ENCODE assay signal across 8 cellular contexts in genomic region chr14:101843665-101844064, GRCh38.
DNase-seq lines count a peak whose midpoint lies in the region; ATAC-seq lines count a peak whose summit lies in the region.

No MANE protein-coding gene starts in this region.

- H3K4me3 Mint-ChIP-seq in dendritic cell treated with granulocyte-macrophage colony-stimulating factor and Interleukin-4, amounts not matched to agents 40 ng/mL and 50 ng/mL, for 4 days = no peak overlapping the region

- H3K27me3 Mint-ChIP-seq in dendritic cell treated with granulocyte-macrophage colony-stimulating factor and Interleukin-4, amounts not matched to agents 40 ng/mL and 50 ng/mL, for 4 days = no peaks in the 10 kb centered on the region

- H3K36me3 Mint-ChIP-seq in dendritic cell treated with granulocyte-macrophage colony-stimulating factor and Interleukin-4, amounts not matched to agents 40 ng/mL and 50 ng/mL, for 4 days (ENCODE audit: low read depth) = peaks cover 64% of the 10 kb centered on the region

- DNase-seq in SK-MEL-5 (ENCODE audit: low read depth, low spot score) = peak; percentile 65
- peak; percentile 34 to 40 for DNase-seq in stimulated activated CD4-positive, alpha-beta T cell treated with anti-CD3 and anti-CD28 coated beads, Interleukin-15, amount 100 ng/mL, for 48 hours (ENCODE audit: low read depth in 2 of 2)
- no peak for DNase-seq in HT-29 (ENCODE audit: low spot score)
- DNase-seq in NCI-H510A treated with DMSO at 0.1 percent for 48 hours (lab: John Stamatoyannopoulos, UW) = no peak
- no peak for DNase-seq in SHP77 (lab: John Stamatoyannopoulos, UW)

- peaks cover 45% of the 10 kb centered on the region for H3K4me1 Mint-ChIP-seq in dendritic cell treated with granulocyte-macrophage colony-stimulating factor and Interleukin-4, amounts not matched to agents 40 ng/mL and 50 ng/mL, for 4 days (ENCODE audit: low read depth)

- in situ Hi-C loops in SK-MEL-5 (cut with HindIII; ENCODE audit: low pct_unique_long_range_greater_than_20kb, low sequenced_read_pairs) = no loop called here

- peak; percentile 57 for ATAC-seq in GM18517 (IDR thresholded peaks at IDR 0.05; ENCODE audit: unreplicated experiment)
- peak; percentile 62 for ATAC-seq in HG02623 (IDR thresholded peaks at IDR 0.05; ENCODE audit: unreplicated experiment)

- intact Hi-C loops in dendritic cell treated with granulocyte-macrophage colony-stimulating factor and Interleukin-4, amounts not matched to agents 40 ng/mL and 50 ng/mL, for 4 days (cut with micrococcal nuclease) = loop anchor here (2.0 to 5.0 kb wide), 2 partner anchors 34 to 73 kb away; no protein-coding TSS in a partner anchor

- no peaks in the 10 kb centered on the region for H3K9me3 Mint-ChIP-seq in dendritic cell treated with granulocyte-macrophage colony-stimulating factor and Interleukin-4, amounts not matched to agents 40 ng/mL and 50 ng/mL, for 4 days

- H3K27ac Mint-ChIP-seq in dendritic cell treated with granulocyte-macrophage colony-stimulating factor and Interleukin-4, amounts not matched to agents 40 ng/mL and 50 ng/mL, for 4 days = peak overlapping the region; percentile 52

Comparison
In these comparisons a context has a peak if more than half of its experiments do, and no peak if none do; other contexts are left out.
1. DNase-seq: peak in SK-MEL-5 (single experiment) and stimulated activated CD4-positive, alpha-beta T cell treated with anti-CD3 and anti-CD28 coated beads, Interleukin-15, amount 100 ng/mL, for 48 hours (2 of 2); none in HT-29 (single experiment), NCI-H510A treated with DMSO at 0.1 percent for 48 hours (single experiment) and SHP77 (0 of 2).